40 cellular contexts compared by ENCODE assay signal in the genomic region with DNA sequence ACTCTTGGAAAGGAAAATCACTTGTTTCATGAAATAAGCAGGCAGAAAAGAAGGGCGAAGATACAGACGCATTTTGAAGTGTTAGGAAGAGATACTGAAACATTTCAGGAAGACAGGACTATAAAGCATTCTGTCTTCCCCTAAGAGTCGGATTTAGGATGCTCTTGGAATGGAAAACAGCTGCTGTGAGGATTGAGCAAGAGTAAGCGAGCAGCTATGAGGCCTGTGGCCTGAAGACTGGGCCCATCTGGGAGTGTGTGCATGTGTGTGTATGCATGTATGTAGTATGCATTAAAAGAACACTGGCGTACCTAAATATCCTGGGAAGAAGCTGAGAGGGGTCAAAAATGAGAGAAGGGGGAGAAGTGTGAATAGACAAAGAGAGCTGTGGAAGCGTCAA.
A peak's percentile ranks its signal among the peaks of the same experiment; 100 is the strongest.
DNase-seq lines count a peak whose midpoint lies in the region; ATAC-seq, FAIRE-seq and TF ChIP-seq lines count a peak whose summit lies in the region.
"Had no signal": no experiment of that assay in that cellular context is flagged by ENCODE, and none has a peak within 500 bp of the region (broad histone marks: within the 10 kb centered on the region; RNA-seq: fewer than 3 reads in every experiment).

No MANE protein-coding gene starts in this region.

- TF ChIP-seq POLR2A in endothelial cell of umbilical vein (IDR thresholded peaks at IDR 0.05; ENCODE audit: low read depth, low read length), result no peak

- H3K4me1 ChIP-seq in endothelial cell of umbilical vein (ENCODE audit: control insufficient read depth, extremely low read depth, insufficient read depth, low read length), result peaks cover 12% of the 10 kb centered on the region
- peaks cover 2% of the 10 kb centered on the region for H3K4me1 ChIP-seq in mesenchymal stem cell (ENCODE audit: control insufficient read depth, insufficient read depth, low read depth, low read length)
- no peaks in the 10 kb centered on the region for H3K4me1 ChIP-seq in naive thymus-derived CD4-positive, alpha-beta T cell (ENCODE audit: control insufficient read depth in 2 of 2, insufficient read depth in 2 of 2, low read length in 2 of 2)
- H3K4me1 ChIP-seq in neuronal stem cell (ENCODE audit: control insufficient read depth in 2 of 2, insufficient read depth in 1 of 2, low read depth in 1 of 2, low read length in 2 of 2), result peaks cover 0 to 1% of the 10 kb centered on the region in 2 donors
- H3K4me1 ChIP-seq: colonic mucosa, heart right ventricle, prostate gland had no signal

- H3K23ac ChIP-seq in mesenchymal stem cell (ENCODE audit: low read length in 2 of 2), result no peak overlapping the region
- H3K23ac ChIP-seq in neuronal stem cell (ENCODE audit: low read depth, low read length, poor library complexity), result no peak overlapping the region

- BruUV-seq in endothelial cell of umbilical vein (replicated peaks; lab: Mats Ljungman, UMichigan), result no TSS peak

- 65% methylated on average over 6 of the region's 6 CpGs for WGBS in mesenchymal stem cell
- no CpG with 5 or more reads among the region's 6 CpGs for WGBS in neuronal stem cell (ENCODE audit: extremely low coverage in 2 of 2, insufficient read length in 2 of 2, insufficient replicate concordance in 1 of 2), 2 donors

- H4K8ac ChIP-seq in mesenchymal stem cell (ENCODE audit: low read length), result no peak overlapping the region
- H4K8ac ChIP-seq in neuronal stem cell (ENCODE audit: low read depth, low read length), result no peak overlapping the region

- H3K18ac ChIP-seq in mesenchymal stem cell (ENCODE audit: low read depth in 1 of 2, low read length in 2 of 2), result no peak overlapping the region
- H3K18ac ChIP-seq in neuronal stem cell (ENCODE audit: low read length), result no peak overlapping the region

- H3K79me2 ChIP-seq in endothelial cell of umbilical vein (ENCODE audit: control insufficient read depth, insufficient read depth, low read length), result no peaks in the 10 kb centered on the region

- POLR2A ChIA-PET in endothelial cell of umbilical vein (lab: Charles Lee), result no interaction called here
- POLR2A ChIA-PET in naive thymus-derived CD4-positive, alpha-beta T cell (lab: Charles Lee), result no interaction called here

- H3K4me1 Mint-ChIP-seq in naive thymus-derived CD4-positive, alpha-beta T cell, result no peaks in the 10 kb centered on the region
- H3K4me1 Mint-ChIP-seq: activated naive CD4-positive, alpha-beta T cell treated with anti-CD3 and anti-CD28 coated beads, Interleukin-2, amount 50 U/mL, for 24 hours; activated T-helper 17 cell treated with anti-CD3 and anti-CD28 coated beads, Interleukin-2, amount 50 U/mL, for 72 hours; mesothelial cell of epicardium; naive thymus-derived CD8-positive, alpha-beta T cell had no signal

- TF ChIP-seq CTCF in AG10803 (conservative IDR thresholded peaks at IDR 0.05; ENCODE audit: low read length) (no peak), endothelial cell of umbilical vein (IDR thresholded peaks at IDR 0.05; ENCODE audit: extremely low read depth in 1 of 2, insufficient read depth in 1 of 2, low read depth in 1 of 2, low read length in 2 of 2) (no peak)

- no peaks in the 10 kb centered on the region for H3K9me1 ChIP-seq in endothelial cell of umbilical vein (replicated peaks; ENCODE audit: control insufficient read depth, extremely low read depth, insufficient read depth, low read length)

- no peaks in the 10 kb centered on the region for H4K20me1 ChIP-seq in endothelial cell of umbilical vein (replicated peaks; ENCODE audit: control insufficient read depth, extremely low read depth, insufficient read depth, low read length)

- H2BK15ac ChIP-seq in mesenchymal stem cell (ENCODE audit: low read depth, poor library complexity, severe bottlenecking) (no peak overlapping the region), neuronal stem cell (ENCODE audit: low read length) (no peak overlapping the region)

- H3K9ac ChIP-seq in endothelial cell of umbilical vein (replicated peaks; ENCODE audit: extremely low read depth, insufficient read depth, low read length), result no peak overlapping the region
- H3K9ac ChIP-seq in mesenchymal stem cell (ENCODE audit: low read length), result no peak overlapping the region
- H3K9ac ChIP-seq in neuronal stem cell (ENCODE audit: low read depth, low read length, poor library complexity), result no peak overlapping the region

- H3K27ac ChIP-seq in endothelial cell of umbilical vein (ENCODE audit: insufficient read depth, low read depth, low read length), result no peak overlapping the region
- H3K27ac ChIP-seq in mesenchymal stem cell (ENCODE audit: low read length, poor library complexity, severe bottlenecking), result no peak overlapping the region
- H3K27ac ChIP-seq in naive thymus-derived CD4-positive, alpha-beta T cell (ENCODE audit: low read depth, low read length), result no peak overlapping the region
- no peak overlapping the region for H3K27ac ChIP-seq in neuronal stem cell (replicated peaks; ENCODE audit: low read length)
- H3K27ac ChIP-seq: colonic mucosa, epithelial cell of prostate, heart right ventricle, HL-60, prostate gland, VCaP had no signal

- no peak overlapping the region for H3K27ac Mint-ChIP-seq in naive thymus-derived CD4-positive, alpha-beta T cell
- H3K27ac Mint-ChIP-seq: activated naive CD4-positive, alpha-beta T cell treated with anti-CD3 and anti-CD28 coated beads, Interleukin-2, amount 50 U/mL, for 24 hours; activated T-helper 17 cell treated with anti-CD3 and anti-CD28 coated beads, Interleukin-2, amount 50 U/mL, for 72 hours; CD4-positive, alpha-beta T cell; H9; mesothelial cell of epicardium; naive thymus-derived CD8-positive, alpha-beta T cell; T-helper 2 cell treated with Interferon-gamma antibody and Interleukin-4, amounts not matched to agents 5 μg/mL and 100 μg/mL, for 36 hours had no signal

- H2AK5ac ChIP-seq in mesenchymal stem cell (ENCODE audit: low read length, severe bottlenecking), result no peak overlapping the region
- no peak overlapping the region for H2AK5ac ChIP-seq in neuronal stem cell (ENCODE audit: low read depth, low read length)

- H3K27me3 ChIP-seq in endothelial cell of umbilical vein (ENCODE audit: control insufficient read depth in 2 of 2, insufficient read depth in 2 of 2, low read length in 2 of 2) (no peaks in the 10 kb centered on the region), mesenchymal stem cell (ENCODE audit: control insufficient read depth in 1 of 2, insufficient read depth in 1 of 2, low read length in 2 of 2) (no peaks in the 10 kb centered on the region), neuronal stem cell (ENCODE audit: control insufficient read depth in 3 of 3, insufficient read depth in 3 of 3, low read depth in 1 of 3, low read length in 3 of 3) (no peaks in the 10 kb centered on the region)
- H3K27me3 ChIP-seq in naive thymus-derived CD4-positive, alpha-beta T cell (ENCODE audit: control insufficient read depth in 2 of 2, insufficient read depth in 2 of 2, low read length in 2 of 2), result no peaks in the 10 kb centered on the region
- H3K27me3 ChIP-seq: colonic mucosa, heart right ventricle, MG63 had no signal

- ATAC-seq in HG03565 (IDR thresholded peaks at IDR 0.05; ENCODE audit: unreplicated experiment), result no peak
- no peak for ATAC-seq in naive thymus-derived CD4-positive, alpha-beta T cell
- ATAC-seq: activated T-helper 17 cell treated with anti-CD3 and anti-CD28 coated beads, Interleukin-2, amount 50 U/mL, for 72 hours; heart right ventricle; naive thymus-derived CD8-positive, alpha-beta T cell had no signal

- no peaks in the 10 kb centered on the region for H3K36me3 ChIP-seq in endothelial cell of umbilical vein (ENCODE audit: control insufficient read depth in 2 of 2, extremely low read depth in 1 of 2, insufficient read depth in 2 of 2, low read length in 2 of 2)
- no peaks in the 10 kb centered on the region for H3K36me3 ChIP-seq in mesenchymal stem cell (ENCODE audit: control insufficient read depth in 1 of 2, insufficient read depth in 2 of 2, low read depth in 1 of 2, low read length in 2 of 2)
- H3K36me3 ChIP-seq in naive thymus-derived CD4-positive, alpha-beta T cell (ENCODE audit: control insufficient read depth in 2 of 3, insufficient read depth in 3 of 3, low read length in 3 of 3), result no peaks in the 10 kb centered on the region
- no peaks in the 10 kb centered on the region for H3K36me3 ChIP-seq in neuronal stem cell (replicated peaks in 1 of 2; ENCODE audit: control insufficient read depth in 2 of 2, insufficient read depth in 2 of 2, low read length in 2 of 2)
- H3K36me3 ChIP-seq: colonic mucosa, heart right ventricle, MG63, prostate gland had no signal

- no peak overlapping the region for H2BK12ac ChIP-seq in mesenchymal stem cell (ENCODE audit: low read length in 2 of 2)
- no peak overlapping the region for H2BK12ac ChIP-seq in neuronal stem cell (ENCODE audit: low read length)

- intact Hi-C loops in endothelial cell of umbilical vein (cut with micrococcal nuclease), result no loop called here
- intact Hi-C loops in naive thymus-derived CD4-positive, alpha-beta T cell (cut with micrococcal nuclease), result no loop called here

- H2BK120ac ChIP-seq in mesenchymal stem cell (ENCODE audit: low read depth, low read length) (no peak overlapping the region), neuronal stem cell (ENCODE audit: low read depth, low read length) (no peak overlapping the region)

- H2BK5ac ChIP-seq in mesenchymal stem cell (ENCODE audit: low read depth, low read length, poor library complexity, severe bottlenecking) (no peak overlapping the region), neuronal stem cell (ENCODE audit: low read length) (no peak overlapping the region)

- H3K4me2 ChIP-seq in endothelial cell of umbilical vein (ENCODE audit: insufficient read depth, low read length) (no peak overlapping the region), mesenchymal stem cell (ENCODE audit: low read length, poor library complexity, severe bottlenecking) (no peak overlapping the region), neuronal stem cell (ENCODE audit: insufficient read depth, low read length, poor library complexity, severe bottlenecking) (no peak overlapping the region)

- no peaks in the 10 kb centered on the region for H3K36me3 Mint-ChIP-seq in naive thymus-derived CD4-positive, alpha-beta T cell
- H3K36me3 Mint-ChIP-seq: activated naive CD4-positive, alpha-beta T cell treated with anti-CD3 and anti-CD28 coated beads, Interleukin-2, amount 50 U/mL, for 24 hours; mesothelial cell of epicardium; naive thymus-derived CD8-positive, alpha-beta T cell had no signal

- H3K27me3 Mint-ChIP-seq in naive thymus-derived CD4-positive, alpha-beta T cell, result peaks cover 0 to 3% (median 0%) of the 10 kb centered on the region in 5 donors
- H3K27me3 Mint-ChIP-seq: activated T-helper 17 cell treated with anti-CD3 and anti-CD28 coated beads, Interleukin-2, amount 50 U/mL, for 72 hours; CD4-positive, alpha-beta T cell; naive thymus-derived CD8-positive, alpha-beta T cell had no signal

- no peak overlapping the region for H3K4me3 Mint-ChIP-seq in naive thymus-derived CD4-positive, alpha-beta T cell
- H3K4me3 Mint-ChIP-seq: activated naive CD4-positive, alpha-beta T cell treated with anti-CD3 and anti-CD28 coated beads, Interleukin-2, amount 50 U/mL, for 24 hours; activated T-helper 17 cell treated with anti-CD3 and anti-CD28 coated beads, Interleukin-2, amount 50 U/mL, for 72 hours; CD4-positive, alpha-beta T cell; H9; mesothelial cell of epicardium; naive thymus-derived CD8-positive, alpha-beta T cell; T-helper 2 cell treated with Interferon-gamma antibody and Interleukin-4, amounts not matched to agents 5 μg/mL and 100 μg/mL, for 36 hours had no signal

- H3K9me3 Mint-ChIP-seq in naive thymus-derived CD4-positive, alpha-beta T cell, result no peaks in the 10 kb centered on the region
- H3K9me3 Mint-ChIP-seq: activated naive CD4-positive, alpha-beta T cell treated with anti-CD3 and anti-CD28 coated beads, Interleukin-2, amount 50 U/mL, for 24 hours; activated T-helper 17 cell treated with anti-CD3 and anti-CD28 coated beads, Interleukin-2, amount 50 U/mL, for 72 hours; CD4-positive, alpha-beta T cell; H9; mesothelial cell of epicardium; naive thymus-derived CD8-positive, alpha-beta T cell; T-helper 2 cell treated with Interferon-gamma antibody and Interleukin-4, amounts not matched to agents 5 μg/mL and 100 μg/mL, for 36 hours had no signal

- H3K9me3 ChIP-seq in endothelial cell of umbilical vein (replicated peaks; ENCODE audit: control insufficient read depth, insufficient read depth, low read length), result no peaks in the 10 kb centered on the region
- no peaks in the 10 kb centered on the region for H3K9me3 ChIP-seq in mesenchymal stem cell (ENCODE audit: control insufficient read depth, low read length)
- no peaks in the 10 kb centered on the region for H3K9me3 ChIP-seq in naive thymus-derived CD4-positive, alpha-beta T cell (ENCODE audit: control insufficient read depth in 2 of 3, low read length in 3 of 3)
- no peaks in the 10 kb centered on the region for H3K9me3 ChIP-seq in neuronal stem cell (replicated peaks in 1 of 2; ENCODE audit: control insufficient read depth in 2 of 2, insufficient read depth in 1 of 2, low read depth in 1 of 2, low read length in 2 of 2)
- H3K9me3 ChIP-seq: colonic mucosa, heart right ventricle, MG63, prostate gland had no signal

- H4K91ac ChIP-seq in mesenchymal stem cell (ENCODE audit: low read length), result no peak overlapping the region
- H4K91ac ChIP-seq in neuronal stem cell (ENCODE audit: low read depth, low read length, poor library complexity), result no peak overlapping the region

- DNase-seq in AG10803 (ENCODE audit: low read depth) (peak; percentile 75), NCI-H524 (lab: John Stamatoyannopoulos, UW) (peak; percentile 11 to 67), endothelial cell of umbilical vein (ENCODE audit: low read depth, low spot score) (peak; percentile 17), mesenchymal stem cell (peak; percentile 40), NCI-H2171 treated with DMSO at 0.1 percent for 48 hours (lab: John Stamatoyannopoulos, UW) (no peak), neuronal stem cell (ENCODE audit: low spot score) (no peak)
- DNase-seq in naive thymus-derived CD4-positive, alpha-beta T cell, result no peak
- DNase-seq: 8988T; activated CD4-positive, alpha-beta T cell treated with anti-CD3 and anti-CD28 coated beads for 48 hours; AML-193; anterior cingulate cortex; CD4-positive, alpha-beta T cell; colonic mucosa; effector CD8-positive, alpha-beta T cell; H9; heart right ventricle; KG1; MG63; naive thymus-derived CD8-positive, alpha-beta T cell; NCI-H1105 treated with DMSO at 0.1 percent for 48 hours; NCI-H2081; NCI-H345; NCI-H774; nucleus accumbens; SIG-M5; stimulated activated CD4-positive, alpha-beta T cell treated with anti-CD3 and anti-CD28 coated beads, Interleukin-15, amount 100 ng/mL, for 24 hours; stimulated activated CD4-positive, alpha-beta T cell treated with anti-CD3 and anti-CD28 coated beads, Interleukin-4, amount 100 ng/mL, for 4 hours had no signal

- no peak for FAIRE-seq in endothelial cell of umbilical vein (lab: Jason Lieb, UNC)
- FAIRE-seq: bronchial epithelial cell, D721Med, frontal cortex, GM12891 had no signal

- CTCF ChIA-PET in endothelial cell of umbilical vein (lab: Charles Lee), result no interaction called here
- CTCF ChIA-PET in naive thymus-derived CD4-positive, alpha-beta T cell (lab: Charles Lee), result no interaction called here

- no peak overlapping the region for H3K4ac ChIP-seq in mesenchymal stem cell (ENCODE audit: low read depth in 1 of 2, low read length in 2 of 2)
- H3K4ac ChIP-seq in neuronal stem cell (ENCODE audit: low read length), result no peak overlapping the region

- H3K4me3 ChIP-seq in AG10803 (ENCODE audit: low read length), result no peak overlapping the region
- H3K4me3 ChIP-seq in endothelial cell of umbilical vein (replicated peaks in 1 of 3; ENCODE audit: insufficient read depth in 1 of 3, low read depth in 1 of 3, low read length in 3 of 3), result no peak overlapping the region
- no peak overlapping the region for H3K4me3 ChIP-seq in mesenchymal stem cell (ENCODE audit: insufficient read depth in 1 of 2, low read depth in 1 of 2, low read length in 2 of 2)
- no peak overlapping the region for H3K4me3 ChIP-seq in naive thymus-derived CD4-positive, alpha-beta T cell (ENCODE audit: low read length)
- H3K4me3 ChIP-seq in neuronal stem cell (ENCODE audit: low read length in 2 of 2), result no peak overlapping the region
- H3K4me3 ChIP-seq: colonic mucosa, heart right ventricle, MG63, prostate gland had no signal

- dilution Hi-C loops in endothelial cell of umbilical vein (cut with MboI; ENCODE audit: extremely low pct_ligation_motif_present, low sequenced_read_pairs), result no loop called here

- H3K14ac ChIP-seq in mesenchymal stem cell (ENCODE audit: low read length in 2 of 2) (no peak overlapping the region), neuronal stem cell (ENCODE audit: low read length) (no peak overlapping the region)

- H3K79me1 ChIP-seq in mesenchymal stem cell (replicated peaks; ENCODE audit: low read length, poor library complexity, severe bottlenecking) (no peaks in the 10 kb centered on the region), neuronal stem cell (ENCODE audit: low read depth, low read length) (no peaks in the 10 kb centered on the region)

- H2AFZ ChIP-seq in endothelial cell of umbilical vein (ENCODE audit: low read depth, low read length) (no peak overlapping the region), mesenchymal stem cell (ENCODE audit: low read depth, low read length) (no peak overlapping the region), neuronal stem cell (ENCODE audit: low read length) (no peak overlapping the region)

Comparison
In these comparisons a context has a peak if more than half of its experiments do, and no peak if none do; other contexts are left out.
1. DNase-seq: peak in AG10803 (single experiment), NCI-H524 (2 of 2), endothelial cell of umbilical vein (single experiment) and mesenchymal stem cell (single experiment); none in NCI-H2171 treated with DMSO at 0.1 percent for 48 hours (single experiment), naive thymus-derived CD4-positive, alpha-beta T cell (0 of 9) and neuronal stem cell (single experiment).